In the genomic region with DNA sequence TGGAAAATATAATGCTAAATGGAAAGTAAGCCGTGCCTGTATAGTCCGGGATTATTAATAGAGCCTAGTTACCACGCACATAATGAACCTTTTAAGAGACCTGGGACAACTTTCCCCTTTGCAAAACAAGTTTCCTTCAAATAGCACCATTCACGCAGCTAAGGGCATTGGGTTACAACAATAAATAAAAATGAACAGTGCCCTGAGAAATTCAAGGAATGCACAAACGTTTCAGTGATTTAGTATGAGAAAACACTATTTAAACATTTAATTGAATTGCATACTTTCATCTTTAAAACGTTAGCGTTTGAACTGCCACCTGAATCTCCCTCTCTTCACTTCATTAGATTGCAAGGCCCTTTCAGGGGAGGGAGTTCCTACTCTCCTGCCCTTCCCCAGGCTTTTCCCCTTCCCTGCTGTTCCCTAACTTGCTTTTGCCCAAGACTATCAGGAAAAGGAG, we compare ENCODE assay signal across 13 cellular contexts. TPM values are rescaled to one million over a fixed set of nuclear protein-coding genes. Genes with fewer than 3 reads are reported as not detected.
DNase-seq lines count a peak whose midpoint lies in the region; ATAC-seq and TF ChIP-seq lines count a peak whose summit lies in the region.
"Had no signal": no experiment of that assay in that cellular context is flagged by ENCODE, and none has a peak within 500 bp of the region (broad histone marks: within the 10 kb centered on the region; RNA-seq: fewer than 3 reads in every experiment).

No MANE protein-coding gene starts in this region.

- H3K9me3 Mint-ChIP-seq in stimulated activated memory B cell treated with anti-CD40 and anti-IgM and Interleukin-4, amounts not matched to agents 10 μg/mL and 1 μg/mL and 100 μg/mL, for 72 hours: no peaks in the 10 kb centered on the region
- H3K9me3 Mint-ChIP-seq: activated naive CD4-positive, alpha-beta T cell treated with anti-CD3 and anti-CD28 coated beads, Interleukin-2, amount 10 ng/mL, durations not matched to agents 7 days and 5 days; memory B cell; stimulated activated naive CD8-positive, alpha-beta T cell treated with anti-CD3 and anti-CD28 coated beads, Interleukin-15, Interleukin-2, amounts not matched to agents 100 ng/mL and 50 ng/mL, for 24 hours had no signal

- H3K9me3 ChIP-seq in ascending aorta (no peaks in the 10 kb centered on the region), tibial artery (no peaks in the 10 kb centered on the region)

- TF ChIP-seq CTCF in ascending aorta (IDR thresholded peaks at IDR 0.05) (no peak), tibial artery (IDR thresholded peaks at IDR 0.05) (no peak)

- H3K4me3 ChIP-seq in ascending aorta (peak overlapping the region in 1 of 2 donors; percentile 4), tibial artery (peak overlapping the region in 1 of 2 donors; percentile 7)

- H3K4me1 Mint-ChIP-seq in stimulated activated memory B cell treated with anti-CD40 and anti-IgM and Interleukin-4, amounts not matched to agents 10 μg/mL and 1 μg/mL and 100 μg/mL, for 72 hours: no peaks in the 10 kb centered on the region

- H3K4me1 ChIP-seq in ascending aorta (peaks cover 18 to 72% of the 10 kb centered on the region in 2 donors), tibial artery (peaks cover 0 to 99% (median 83%) of the 10 kb centered on the region in 4 donors)

- no peak overlapping the region for H3K27ac Mint-ChIP-seq in stimulated activated memory B cell treated with anti-CD40 and anti-IgM and Interleukin-4, amounts not matched to agents 10 μg/mL and 1 μg/mL and 100 μg/mL, for 72 hours
- H3K27ac Mint-ChIP-seq: activated naive CD4-positive, alpha-beta T cell treated with anti-CD3 and anti-CD28 coated beads, Interleukin-2, amount 10 ng/mL, durations not matched to agents 7 days and 5 days; memory B cell; stimulated activated naive CD8-positive, alpha-beta T cell treated with anti-CD3 and anti-CD28 coated beads, Interleukin-15, Interleukin-2, amounts not matched to agents 100 ng/mL and 50 ng/mL, for 24 hours had no signal

- no peaks in the 10 kb centered on the region for H3K27me3 ChIP-seq in ascending aorta
- H3K27me3 ChIP-seq in tibial artery: no peaks in the 10 kb centered on the region

- ATAC-seq in stimulated activated memory B cell treated with anti-CD40 and anti-IgM and Interleukin-4, amounts not matched to agents 10 μg/mL and 1 μg/mL and 100 μg/mL, for 72 hours: no peak

- H3K36me3 ChIP-seq in ascending aorta (no peaks in the 10 kb centered on the region), tibial artery (no peaks in the 10 kb centered on the region)

- DNase-seq in HCEC 1CT: peak; percentile 72
- DNase-seq in ascending aorta (ENCODE audit: low spot score in 2 of 2): no peak
- DNase-seq in iPS-NIHi7 (ENCODE audit: extremely low spot score): peak; percentile 52
- no peak for DNase-seq in tibial artery
- DNase-seq in Kasumi-1 (lab: John Stamatoyannopoulos, UW): no peak
- DNase-seq in HUDEP-2 (lab: John Stamatoyannopoulos, UW; ENCODE audit: unreplicated experiment in 76 of 76): no peak
- DNase-seq: activated CD4-positive, alpha-beta T cell treated with anti-CD3 and anti-CD28 coated beads for 4 hours; activated naive CD4-positive, alpha-beta T cell treated with anti-CD3 and anti-CD28 coated beads, Interleukin-2, amount 10 ng/mL, durations not matched to agents 7 days and 5 days; GDM1; NCI-H2081 treated with DMSO at 0.1 percent for 48 hours had no signal

- no peak overlapping the region for H3K4me3 Mint-ChIP-seq in stimulated activated memory B cell treated with anti-CD40 and anti-IgM and Interleukin-4, amounts not matched to agents 10 μg/mL and 1 μg/mL and 100 μg/mL, for 72 hours
- H3K4me3 Mint-ChIP-seq: activated naive CD4-positive, alpha-beta T cell treated with anti-CD3 and anti-CD28 coated beads, Interleukin-2, amount 10 ng/mL, durations not matched to agents 7 days and 5 days; memory B cell; stimulated activated naive CD8-positive, alpha-beta T cell treated with anti-CD3 and anti-CD28 coated beads, Interleukin-15, Interleukin-2, amounts not matched to agents 100 ng/mL and 50 ng/mL, for 24 hours had no signal

- intact Hi-C loops in ascending aorta (cut with DNase I): no loop called here
- intact Hi-C loops in tibial artery (cut with DNase I; ENCODE audit: low total_unique reads): no loop called here

- no peaks in the 10 kb centered on the region for H3K36me3 Mint-ChIP-seq in stimulated activated memory B cell treated with anti-CD40 and anti-IgM and Interleukin-4, amounts not matched to agents 10 μg/mL and 1 μg/mL and 100 μg/mL, for 72 hours
- H3K36me3 Mint-ChIP-seq: activated naive CD4-positive, alpha-beta T cell treated with anti-CD3 and anti-CD28 coated beads, Interleukin-2, amount 10 ng/mL, durations not matched to agents 7 days and 5 days; memory B cell had no signal

- peaks cover 12% of the 10 kb centered on the region for H3K27me3 Mint-ChIP-seq in stimulated activated memory B cell treated with anti-CD40 and anti-IgM and Interleukin-4, amounts not matched to agents 10 μg/mL and 1 μg/mL and 100 μg/mL, for 72 hours

- H3K27ac ChIP-seq in ascending aorta (peak overlapping the region; percentile 71 to 83), tibial artery (peak overlapping the region; percentile 65 to 73)

RNA-seq across cellular contexts. Expression of a gene that starts 46.3 kb away (rescaled TPM):
- 140 TPM for total RNA-seq in ascending aorta

Comparison
In these comparisons a context has a peak if more than half of its experiments do, and no peak if none do; other contexts are left out.
1. DNase-seq: peak in HCEC 1CT (single experiment) and iPS-NIHi7 (single experiment); none in ascending aorta (0 of 2), tibial artery (0 of 2), Kasumi-1 (0 of 2) and HUDEP-2 (0 of 76).